In genomic region chr3:50616003-50616769, GRCh38 we compare ENCODE assay signal across 8 cellular contexts. TPM values are rescaled to one million over a fixed set of nuclear protein-coding genes. Genes with fewer than 3 reads are reported as not detected.
DNase-seq lines count a peak whose midpoint lies in the region; ATAC-seq and TF ChIP-seq lines count a peak whose summit lies in the region.

No MANE protein-coding gene starts in this region.

- H3K27me3 Mint-ChIP-seq in glutamatergic neuron (ENCODE audit: unreplicated experiment): peaks cover 12% of the 10 kb centered on the region

- no peaks in the 10 kb centered on the region for H3K9me3 Mint-ChIP-seq in activated naive CD4-positive, alpha-beta T cell treated with anti-CD3 and anti-CD28 coated beads, Interleukin-2, amount 50 U/mL, for 72 hours
- H3K9me3 Mint-ChIP-seq in glutamatergic neuron (ENCODE audit: unreplicated experiment): peaks cover 12% of the 10 kb centered on the region

- peak overlapping the region; percentile 83 to 91 for H3K27ac Mint-ChIP-seq in activated naive CD4-positive, alpha-beta T cell treated with anti-CD3 and anti-CD28 coated beads, Interleukin-2, amount 50 U/mL, for 72 hours
- H3K27ac Mint-ChIP-seq in glutamatergic neuron (ENCODE audit: unreplicated experiment): peak overlapping the region; percentile 65

- H3K9me3 ChIP-seq in thyroid gland: no peaks in the 10 kb centered on the region

- no peaks in the 10 kb centered on the region for H3K27me3 ChIP-seq in thyroid gland

- DNase-seq in DMS53 treated with DMSO at 0.1 percent for 48 hours (lab: John Stamatoyannopoulos, UW; ENCODE audit: unreplicated experiment) (peak; percentile 63), H4 (ENCODE audit: low spot score) (peak; percentile 77), NB4 (ENCODE audit: low read depth) (peak; percentile 95), SKM-1 (lab: John Stamatoyannopoulos, UW; ENCODE audit: unreplicated experiment) (peak; percentile 80), glutamatergic neuron (peak; percentile 88), occipital lobe (lab: John Stamatoyannopoulos, UW) (peak; percentile 78), thyroid gland (peak; percentile 89 to 91)
- DNase-seq in activated naive CD4-positive, alpha-beta T cell treated with anti-CD3 and anti-CD28 coated beads, Interleukin-2, amount 50 U/mL, for 72 hours (ENCODE audit: low spot score in 2 of 2): peak; percentile 80 to 85

- TF ChIP-seq CTCF in NB4 (IDR thresholded peaks at IDR 0.05; ENCODE audit: low read depth, low read length): peak; percentile 99
- TF ChIP-seq CTCF in glutamatergic neuron (IDR thresholded peaks at IDR 0.05; ENCODE audit: partially characterized antibody, unreplicated experiment): peak; percentile 82
- TF ChIP-seq CTCF in thyroid gland (IDR thresholded peaks at IDR 0.05): peak; percentile 97 to 100 (median 100)

- H3K36me3 ChIP-seq in thyroid gland: no peaks in the 10 kb centered on the region

- H3K4me1 Mint-ChIP-seq in glutamatergic neuron (ENCODE audit: low read depth, unreplicated experiment): peaks cover 19% of the 10 kb centered on the region

- H3K4me3 Mint-ChIP-seq in glutamatergic neuron (ENCODE audit: unreplicated experiment): peak overlapping the region; percentile 92

- ATAC-seq in activated naive CD4-positive, alpha-beta T cell treated with anti-CD3 and anti-CD28 coated beads, Interleukin-2, amount 50 U/mL, for 72 hours: peak; percentile 19 to 36

- peaks cover 29 to 56% of the 10 kb centered on the region in 2 donors for H3K4me1 ChIP-seq in thyroid gland

- peaks cover 37 to 67% of the 10 kb centered on the region in 2 donors for H3K36me3 Mint-ChIP-seq in activated naive CD4-positive, alpha-beta T cell treated with anti-CD3 and anti-CD28 coated beads, Interleukin-2, amount 50 U/mL, for 72 hours
- no peaks in the 10 kb centered on the region for H3K36me3 Mint-ChIP-seq in glutamatergic neuron (ENCODE audit: unreplicated experiment)

- H3K4me3 ChIP-seq in NB4 (ENCODE audit: low read depth, low read length) (peak overlapping the region; percentile 64), thyroid gland (replicated peaks in 1 of 3) (peak overlapping the region; percentile 3 to 71 (median 6))

- peak overlapping the region; percentile 67 to 98 (median 68) for H3K27ac ChIP-seq in thyroid gland

- TF ChIP-seq POLR2A in NB4 (IDR thresholded peaks at IDR 0.05; ENCODE audit: extremely low read depth, insufficient read length) (no peak), thyroid gland (IDR thresholded peaks at IDR 0.05) (peak in 1 of 2 donors; percentile 14)

- intact Hi-C loops in thyroid gland (cut with DNase I): loop anchor here (5.0 kb wide), 2 partner anchors 766 to 881 kb away; no protein-coding TSS in a partner anchor

- 0 to 1% methylated on average over 19 to 20 of the region's 24 CpGs for WGBS in thyroid gland, 2 donors

RNA-seq across cellular contexts. Expression of gene MAPKAPK3, which starts 0.8 kb away (rescaled TPM):
- total RNA-seq in H4 (2014; rRNA removed; shearing (Covaris generic)): 25.5 and 28.6 TPM in 2 replicates
- 100 to 1,000 TPM in 1 of 2 donors, 10 to 100 TPM in 1; 94.3 to 153 TPM for total RNA-seq in activated naive CD4-positive, alpha-beta T cell treated with anti-CD3 and anti-CD28 coated beads, Interleukin-2, amount 50 U/mL, for 72 hours
- 10.7 TPM for total RNA-seq in glutamatergic neuron (ENCODE audit: unreplicated experiment)
- total RNA-seq in occipital lobe: 5.5 TPM
- total RNA-seq in thyroid gland: 100 to 1,000 TPM in 1 of 4 donors, 10 to 100 TPM in 3; 66.1 to 147 (median 97.5) TPM

RNA-seq across cellular contexts. Expression of gene CISH, which starts 4.6 kb away (rescaled TPM):
- 0.23 and 1.3 TPM in 2 replicates for total RNA-seq in H4 (2014; rRNA removed; shearing (Covaris generic))
- total RNA-seq in activated naive CD4-positive, alpha-beta T cell treated with anti-CD3 and anti-CD28 coated beads, Interleukin-2, amount 50 U/mL, for 72 hours: 100 to 1,000 TPM; 222 to 258 TPM
- total RNA-seq in glutamatergic neuron (ENCODE audit: unreplicated experiment) (6.0 TPM), occipital lobe (0.16 TPM), thyroid gland (10 to 100 TPM; 31.0 to 78.1 (median 48.0) TPM)

RNA-seq across cellular contexts. Expression of gene HEMK1, which starts 46.9 kb away (rescaled TPM):
- total RNA-seq in H4 (2014; rRNA removed; shearing (Covaris generic)): 5.6 and 7.3 TPM in 2 replicates
- total RNA-seq in activated naive CD4-positive, alpha-beta T cell treated with anti-CD3 and anti-CD28 coated beads, Interleukin-2, amount 50 U/mL, for 72 hours: 10 to 100 TPM; 69.7 to 74.6 TPM
- total RNA-seq in glutamatergic neuron (ENCODE audit: unreplicated experiment) (21.1 TPM), occipital lobe (6.9 TPM), thyroid gland (10 to 100 TPM; 13.9 to 20.8 (median 17.6) TPM)

RNA-seq across cellular contexts. Expression of gene C3orf18, which starts 48.6 kb away (rescaled TPM):
- total RNA-seq in H4 (2014; rRNA removed; shearing (Covaris generic)): 0.41 and 0.68 TPM in 2 replicates
- 10 to 100 TPM; 21.4 to 42.4 TPM for total RNA-seq in activated naive CD4-positive, alpha-beta T cell treated with anti-CD3 and anti-CD28 coated beads, Interleukin-2, amount 50 U/mL, for 72 hours
- total RNA-seq in glutamatergic neuron (ENCODE audit: unreplicated experiment) (13.0 TPM), occipital lobe (13.6 TPM), thyroid gland (10 to 100 TPM; 19.6 to 22.0 (median 20.3) TPM)

RNA-seq across cellular contexts. Expression of gene DOCK3, which starts 58.5 kb away (rescaled TPM):
- 0.02 and 0.12 TPM in 2 replicates for total RNA-seq in H4 (2014; rRNA removed; shearing (Covaris generic))
- total RNA-seq in activated naive CD4-positive, alpha-beta T cell treated with anti-CD3 and anti-CD28 coated beads, Interleukin-2, amount 50 U/mL, for 72 hours: 1 to 10 TPM; 4.1 to 4.8 TPM
- total RNA-seq in glutamatergic neuron (ENCODE audit: unreplicated experiment) (13.4 TPM), occipital lobe (42.6 TPM), thyroid gland (10 to 100 TPM; 15.7 to 54.2 (median 21.1) TPM)

Comparison
In these comparisons a context has a peak if more than half of its experiments do, and no peak if none do; other contexts are left out.
1. Peak in every context shown above with its lines: DNase-seq, ATAC-seq, H3K4me3 ChIP-seq and H3K27ac ChIP-seq.